38 cellular contexts compared by ENCODE assay signal in the genomic region with DNA sequence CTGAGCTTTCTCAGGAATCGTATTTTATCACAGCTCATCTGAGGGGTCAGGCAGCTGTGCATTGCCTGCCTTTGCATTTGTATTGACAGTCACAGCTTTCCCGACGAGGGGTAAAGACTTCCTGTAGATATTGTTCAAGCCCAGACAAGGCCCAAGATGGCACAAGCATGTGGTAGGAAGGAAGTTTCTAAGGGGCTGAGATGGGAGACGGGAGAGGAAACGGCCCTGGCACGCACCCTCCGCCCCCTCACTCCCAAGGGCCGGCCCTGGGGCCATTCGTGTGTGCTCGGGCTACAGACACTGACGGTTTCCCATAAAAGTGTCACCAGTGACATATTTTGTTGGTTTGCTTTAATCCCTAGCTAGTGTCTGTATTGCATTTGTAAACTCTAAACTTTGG. TPM values are rescaled to one million over a fixed set of nuclear protein-coding genes. Genes with fewer than 3 reads are reported as not detected.
A peak's percentile ranks its signal among the peaks of the same experiment; 100 is the strongest.
DNase-seq lines count a peak whose midpoint lies in the region; ATAC-seq, FAIRE-seq and TF ChIP-seq lines count a peak whose summit lies in the region.
"Had no signal": no experiment of that assay in that cellular context is flagged by ENCODE, and none has a peak within 500 bp of the region (broad histone marks: within the 10 kb centered on the region; RNA-seq: fewer than 3 reads in every experiment).

No MANE protein-coding gene starts in this region.

- H3K4me2 ChIP-seq in BLaER1 treated with 17β-estradiol and CSF1 and Interleukin-3, amounts not matched to agents 10 nM and 100 nM = peak overlapping the region; percentile 79 to 94 (median 88)
- no peak overlapping the region for H3K4me2 ChIP-seq in mesenchymal stem cell (ENCODE audit: low read length, poor library complexity, severe bottlenecking)

- no peak for TF ChIP-seq POLR2A in NB4 (IDR thresholded peaks at IDR 0.05; ENCODE audit: extremely low read depth, insufficient read length)

- DNase-seq in NB4 (ENCODE audit: low read depth) (peak; percentile 58), bronchial epithelial cell (ENCODE audit: low read depth) (peak; percentile 71), mesenchymal stem cell (no peak), CD1c-positive myeloid dendritic cell (ENCODE audit: extremely low spot score) (no peak), hepatic stellate cell (ENCODE audit: low spot score) (no peak), cortex of kidney (lab: John Stamatoyannopoulos, UW) (no peak)
- DNase-seq: activated CD4-positive, alpha-beta T cell treated with anti-CD3 and anti-CD28 coated beads, Interleukin-2, amount 50 U/mL, for 1 hour; activated effector memory CD4-positive, alpha-beta T cell treated with anti-CD3 and anti-CD28 coated beads, Interleukin-2, amount 50 U/mL, for 16 hours; activated T-cell treated with anti-CD3 and anti-CD28 coated beads, Interleukin-2, amount 50 U/mL, for 24 hours; anterior cingulate cortex; central memory CD4-positive, alpha-beta T cell; DMS153; foreskin fibroblast; heart left ventricle; kidney glomerular epithelial cell; NCI-H1105 treated with DMSO at 0.1 percent for 48 hours; NCI-H187 treated with DMSO at 0.1 percent for 48 hours; NCI-H2171; NCI-H510A; pancreas; retina; SHP77 treated with DMSO at 0.1 percent for 48 hours; stimulated activated naive B cell treated with anti-CD40 and anti-IgM and Interleukin-4, amounts not matched to agents 10 μg/mL and 1 μg/mL and 100 μg/mL, for 72 hours; substantia nigra; SW 1271; trophoblast cell; WERI-Rb-1 had no signal

- ATAC-seq in GM19452 (IDR thresholded peaks at IDR 0.05; ENCODE audit: unreplicated experiment) = no peak
- ATAC-seq: heart left ventricle; K562; pancreas; stimulated activated naive B cell treated with anti-CD40 and anti-IgM and Interleukin-4, amounts not matched to agents 10 μg/mL and 1 μg/mL and 100 μg/mL, for 72 hours had no signal

- H3K14ac ChIP-seq in mesenchymal stem cell (ENCODE audit: low read length in 2 of 2) = no peak overlapping the region

- H3K9me3 ChIP-seq in BLaER1 treated with 17β-estradiol and CSF1 and Interleukin-3, amounts not matched to agents 10 nM and 100 nM (replicated peaks in 1 of 11) = no peaks in the 10 kb centered on the region
- H3K9me3 ChIP-seq in mesenchymal stem cell (ENCODE audit: control insufficient read depth, low read length) = no peaks in the 10 kb centered on the region
- H3K9me3 ChIP-seq: esophagus muscularis mucosa, heart left ventricle, pancreas had no signal

- no peak overlapping the region for H2BK12ac ChIP-seq in mesenchymal stem cell (ENCODE audit: low read length in 2 of 2)

- no peak for TF ChIP-seq CTCF in NB4 (IDR thresholded peaks at IDR 0.05; ENCODE audit: low read depth, low read length)
- no peak for TF ChIP-seq CTCF in bronchial epithelial cell (IDR thresholded peaks at IDR 0.05; ENCODE audit: insufficient read depth, low read length, severe bottlenecking)

- H3K4me3 ChIP-seq in BLaER1 treated with 17β-estradiol and CSF1 and Interleukin-3, amounts not matched to agents 10 nM and 100 nM = no peak overlapping the region; a peak in 1 of 20 replicates
- no peak overlapping the region for H3K4me3 ChIP-seq in NB4 (ENCODE audit: low read depth, low read length)
- no peak overlapping the region for H3K4me3 ChIP-seq in bronchial epithelial cell (ENCODE audit: low read depth, low read length)
- H3K4me3 ChIP-seq in mesenchymal stem cell (ENCODE audit: insufficient read depth in 1 of 2, low read depth in 1 of 2, low read length in 2 of 2) = no peak overlapping the region
- H3K4me3 ChIP-seq: esophagus muscularis mucosa, heart left ventricle, K562, lung, pancreas had no signal

- no peaks in the 10 kb centered on the region for H3K36me3 ChIP-seq in BLaER1 treated with 17β-estradiol and CSF1 and Interleukin-3, amounts not matched to agents 10 nM and 100 nM
- H3K36me3 ChIP-seq in bronchial epithelial cell (ENCODE audit: control insufficient read depth, insufficient read depth, low read length) (peaks cover 1% of the 10 kb centered on the region), mesenchymal stem cell (ENCODE audit: control insufficient read depth in 1 of 2, insufficient read depth in 2 of 2, low read depth in 1 of 2, low read length in 2 of 2) (peaks cover 29 to 72% of the 10 kb centered on the region in 2 experiments)
- H3K36me3 ChIP-seq: pancreas, WERI-Rb-1 had no signal

- peak overlapping the region in 10 of 11 experiments; percentile 57 to 91 (median 87); a peak in 21 of 22 replicates for H3K27ac ChIP-seq in BLaER1 treated with 17β-estradiol and CSF1 and Interleukin-3, amounts not matched to agents 10 nM and 100 nM
- no peak overlapping the region for H3K27ac ChIP-seq in mesenchymal stem cell (ENCODE audit: low read length, poor library complexity, severe bottlenecking)
- H3K27ac ChIP-seq: esophagus muscularis mucosa, heart left ventricle, pancreas, WERI-Rb-1 had no signal

- no peaks in the 10 kb centered on the region for H4K20me1 ChIP-seq in BLaER1 treated with 17β-estradiol and CSF1 and Interleukin-3, amounts not matched to agents 10 nM and 100 nM

- 58% methylated on average over 11 of the region's 11 CpGs for WGBS in mesenchymal stem cell

- no peak overlapping the region for H2AK5ac ChIP-seq in mesenchymal stem cell (ENCODE audit: low read length, severe bottlenecking)

- H4K91ac ChIP-seq in mesenchymal stem cell (ENCODE audit: low read length) = no peak overlapping the region

- peaks cover 91 to 97% (median 94%) of the 10 kb centered on the region in 10 experiments for H3K4me1 ChIP-seq in BLaER1 treated with 17β-estradiol and CSF1 and Interleukin-3, amounts not matched to agents 10 nM and 100 nM
- no peaks in the 10 kb centered on the region for H3K4me1 ChIP-seq in mesenchymal stem cell (ENCODE audit: control insufficient read depth, insufficient read depth, low read depth, low read length)
- H3K4me1 ChIP-seq: esophagus muscularis mucosa, heart left ventricle, pancreas had no signal

- H2BK5ac ChIP-seq in mesenchymal stem cell (ENCODE audit: low read depth, low read length, poor library complexity, severe bottlenecking) = no peak overlapping the region

- peak overlapping the region in 1 of 2 experiments; percentile 32 for H3K23ac ChIP-seq in mesenchymal stem cell (ENCODE audit: low read length in 2 of 2)

- no peak overlapping the region for H3K18ac ChIP-seq in mesenchymal stem cell (ENCODE audit: low read depth in 1 of 2, low read length in 2 of 2)

- H3K27me3 ChIP-seq in BLaER1 treated with 17β-estradiol and CSF1 and Interleukin-3, amounts not matched to agents 10 nM and 100 nM = no peaks in the 10 kb centered on the region
- H3K27me3 ChIP-seq in bronchial epithelial cell (ENCODE audit: control insufficient read depth, insufficient read depth, low read length) = no peaks in the 10 kb centered on the region
- H3K27me3 ChIP-seq in mesenchymal stem cell (ENCODE audit: control insufficient read depth in 1 of 2, insufficient read depth in 1 of 2, low read length in 2 of 2) = no peaks in the 10 kb centered on the region
- H3K27me3 ChIP-seq: esophagus muscularis mucosa, heart left ventricle, pancreas had no signal

- H2BK120ac ChIP-seq in mesenchymal stem cell (ENCODE audit: low read depth, low read length) = no peak overlapping the region

- FAIRE-seq in bronchial epithelial cell (lab: Jason Lieb, UNC) = no peak
- FAIRE-seq: K562, pancreas had no signal

- H2AFZ ChIP-seq in mesenchymal stem cell (ENCODE audit: low read depth, low read length) = no peak overlapping the region

- H3K4ac ChIP-seq in mesenchymal stem cell (ENCODE audit: low read depth in 1 of 2, low read length in 2 of 2) = no peak overlapping the region

- peak overlapping the region in 9 of 11 experiments; percentile 26 to 79 (median 62); a peak in 15 of 22 replicates for H3K9ac ChIP-seq in BLaER1 treated with 17β-estradiol and CSF1 and Interleukin-3, amounts not matched to agents 10 nM and 100 nM
- no peak overlapping the region for H3K9ac ChIP-seq in mesenchymal stem cell (ENCODE audit: low read length)

- H4K8ac ChIP-seq in mesenchymal stem cell (ENCODE audit: low read length) = peak overlapping the region; percentile 38

- H3K79me1 ChIP-seq in mesenchymal stem cell (replicated peaks; ENCODE audit: low read length, poor library complexity, severe bottlenecking) = peaks cover 33% of the 10 kb centered on the region

- no peak overlapping the region for H2BK15ac ChIP-seq in mesenchymal stem cell (ENCODE audit: low read depth, poor library complexity, severe bottlenecking)

RNA-seq across cellular contexts. Expression of a gene that starts 34.1 kb away (rescaled TPM):
- not detected in 2 replicates for total RNA-seq in bronchial epithelial cell
- polyA plus RNA-seq in mesenchymal stem cell (2013, experiment 1 of 2) = not detected
- polyA plus RNA-seq in mesenchymal stem cell (2013, experiment 2 of 2) = not detected
- total RNA-seq: esophagus muscularis mucosa, H4, heart left ventricle, HT1080, K562, lung, M059J, pancreas, skeletal muscle tissue had no signal
- polyA plus RNA-seq: BJ, heart left ventricle, K562, lung, neural cell, pancreas had no signal

RNA-seq across cellular contexts. Expression of a gene that starts 45.2 kb away (rescaled TPM):
- 6.6 and 14.7 TPM in 2 replicates for total RNA-seq in bronchial epithelial cell
- 93.7 TPM for polyA plus RNA-seq in mesenchymal stem cell (2013, experiment 1 of 2)
- 85.6 TPM for polyA plus RNA-seq in mesenchymal stem cell (2013, experiment 2 of 2)
- total RNA-seq: HT1080, skeletal muscle tissue had no signal
- polyA plus RNA-seq: K562, neural cell had no signal

RNA-seq across cellular contexts. Expression of a gene that starts 58.3 kb away (rescaled TPM):
- 1.0 and 2.4 TPM in 2 replicates for total RNA-seq in bronchial epithelial cell
- polyA plus RNA-seq in mesenchymal stem cell (2013, experiment 1 of 2) = 0.11 TPM
- polyA plus RNA-seq in mesenchymal stem cell (2013, experiment 2 of 2) = 0.11 TPM
- total RNA-seq: H4, HT1080 had no signal
- polyA plus RNA-seq: K562, neural cell had no signal

Comparison
In these comparisons a context has a peak if more than half of its experiments do, and no peak if none do; other contexts are left out.
1. DNase-seq: peak in NB4 (single experiment) and bronchial epithelial cell (single experiment); none in mesenchymal stem cell (single experiment), CD1c-positive myeloid dendritic cell (single experiment), hepatic stellate cell (single experiment) and cortex of kidney (single experiment).